Comparison of ENCODE assay signal across 9 cellular contexts in genomic region chr16:83967838-83968482, GRCh38. TPM values are rescaled to one million over a fixed set of nuclear protein-coding genes. Genes with fewer than 3 reads are reported as not detected.
DNase-seq lines count a peak whose midpoint lies in the region; ATAC-seq and TF ChIP-seq lines count a peak whose summit lies in the region.
"Had no signal": no experiment of that assay in that cellular context is flagged by ENCODE, and none has a peak within 500 bp of the region (broad histone marks: within the 10 kb centered on the region; RNA-seq: fewer than 3 reads in every experiment).

TSS of gene NECAB2 (plus strand) at chr16:83968244. CDS start at chr16:83968649, 405 bp downstream.

- TF ChIP-seq CTCF in AG09319 (IDR thresholded peaks at IDR 0.05; ENCODE audit: low read depth, low read length) (peak; percentile 41), GM12875 (IDR thresholded peaks at IDR 0.05; ENCODE audit: borderline replicate concordance, insufficient read depth, low read depth, low read length) (peak; percentile 76)

- DNase-seq in AG09319 (ENCODE audit: extremely low read depth, low read depth) (no peak), SW480 (ENCODE audit: low spot score) (peak; percentile 42), erythroblast (lab: John Stamatoyannopoulos, UW) (peak; percentile 38 to 60), myocyte (ENCODE audit: low read depth) (peak; percentile 43), activated gamma-delta T cell (lab: John Stamatoyannopoulos, UW) (no peak), ureter (ENCODE audit: low spot score) (no peak)

- no peak for ATAC-seq in GM19324 (IDR thresholded peaks at IDR 0.05; ENCODE audit: low FRiP score, unreplicated experiment)

- no peak within 1 kb of the TSS for H3K4me3 ChIP-seq in GM12875 (ENCODE audit: low read depth, low read length)

- no peak for TF ChIP-seq POLR2A in erythroblast (IDR thresholded peaks at IDR 0.05; ENCODE audit: low read length)

RNA-seq across cellular contexts. Expression of gene NECAB2, which starts in this region (rescaled TPM):
- total RNA-seq in myocyte (0.16 TPM in 1 of 2 replicates, not detected in the other), ureter (not detected)
- 0.39 TPM for polyA plus RNA-seq in myocyte (2012)
- total RNA-seq: HT1080 had no signal

Comparison
In these comparisons a context has a peak if more than half of its experiments do, and no peak if none do; other contexts are left out.
1. Peak in DNase-seq in myocyte; RNA of the gene not detected or under 1 TPM.
2. DNase-seq: peak in SW480 (single experiment) and erythroblast (2 of 2); none in AG09319 (single experiment), activated gamma-delta T cell (single experiment) and ureter (single experiment).